8 cellular contexts compared by ENCODE assay signal in the genomic region with DNA sequence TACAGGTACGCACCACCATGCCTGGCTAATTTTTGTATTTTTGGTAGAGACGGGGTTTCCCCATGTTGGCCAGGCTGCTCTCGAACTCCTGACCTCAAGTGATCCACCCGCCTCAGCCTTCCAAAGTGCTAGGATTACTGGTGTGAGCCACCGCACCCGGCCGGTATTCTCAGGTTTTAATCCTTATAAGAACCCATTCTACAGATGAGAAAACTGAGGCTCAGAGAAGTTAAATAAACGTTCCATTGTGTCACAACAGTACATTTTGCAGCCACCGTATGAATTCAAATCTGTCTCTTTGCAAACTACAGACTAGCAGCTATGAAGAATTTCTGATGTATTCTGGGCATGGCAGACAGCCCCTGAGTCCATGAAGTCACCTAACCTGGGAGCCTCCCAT.
DNase-seq lines count a peak whose midpoint lies in the region; ATAC-seq, FAIRE-seq and TF ChIP-seq lines count a peak whose summit lies in the region.
"Not testable (repeated sequence)": the region's sequence is repeated elsewhere in the genome, so short reads cannot be mapped to it uniquely, and the experiment has no call there.

No MANE protein-coding gene starts in this region.

- H3K9me1 ChIP-seq in K562 (ENCODE audit: control insufficient read depth, insufficient read depth, low read length), result not testable (repeated sequence)

- 83% methylated on average over 9 of the region's 9 CpGs for WGBS in A549 (ENCODE audit: missing lambda C conversion rate)
- 27% methylated on average over 9 of the region's 9 CpGs for WGBS in K562 (ENCODE audit: insufficient coverage, low coverage, missing lambda C conversion rate)
- WGBS in esophagus squamous epithelium, 2 donors, result 78 to 81% methylated on average over 8 to 9 of the region's 9 CpGs
- 66% methylated on average over 9 of the region's 9 CpGs for WGBS in HepG2 (ENCODE audit: low lambda C conversion rate)
- no CpG with 5 or more reads among the region's 9 CpGs for WGBS in trophoblast cell (ENCODE audit: extremely low coverage, insufficient coverage, insufficient read length)

- not testable (repeated sequence) for H3K4me2 ChIP-seq in A549; K562 (ENCODE audit: insufficient read depth, low read length); HepG2 (ENCODE audit: low read depth, low read length); trophoblast cell (ENCODE audit: low read length)
- H3K4me2 ChIP-seq in BLaER1 treated with 17β-estradiol and CSF1 and Interleukin-3, amounts not matched to agents 10 nM and 100 nM, result peak overlapping the region in 10 of 11 experiments; percentile 51 to 90 (median 82); a peak in 18 of 22 replicates

- H2AFZ ChIP-seq in K562 (ENCODE audit: low read depth, low read length); HepG2 (ENCODE audit: low read length); trophoblast cell (ENCODE audit: insufficient read depth, low read length, poor library complexity): not testable (repeated sequence)

- peak overlapping the region; percentile 42 for H2AK5ac ChIP-seq in trophoblast cell (ENCODE audit: low read length)

- not testable (repeated sequence) for H3K27ac ChIP-seq in A549; BLaER1 treated with 17β-estradiol and CSF1 and Interleukin-3, amounts not matched to agents 10 nM and 100 nM; K562 (ENCODE audit: extremely low read depth, low read depth, low read length); HepG2 (ENCODE audit: extremely low read length, insufficient read depth, low read length); trophoblast cell (ENCODE audit: low read depth, low read length); upper lobe of right lung
- peak overlapping the region; percentile 68; the same call in 1 of the 2 replicates for H3K27ac ChIP-seq in VCaP
- H3K27ac ChIP-seq in esophagus squamous epithelium, result peak overlapping the region; percentile 73 to 89 (median 82)

- H4K8ac ChIP-seq in trophoblast cell (ENCODE audit: low read depth, low read length), result not testable (repeated sequence)

- not testable (repeated sequence) for TF ChIP-seq RAD21 in A549 (conservative IDR thresholded peaks at IDR 0.05 in 1 of 2, IDR thresholded peaks at IDR 0.05 in 1 of 2); K562 (CRISPR knock-in tag; conservative IDR thresholded peaks at IDR 0.05 in 1 of 2, IDR thresholded peaks at IDR 0.05 in 1 of 2); HepG2 (CRISPR knock-in tag; IDR thresholded peaks at IDR 0.05)

- intact Hi-C loops in K562 (cut with micrococcal nuclease); esophagus squamous epithelium (cut with DNase I); HepG2 (cut with micrococcal nuclease; ENCODE audit: unreplicated experiment); upper lobe of right lung (cut with DNase I): not testable (repeated sequence)

- H3K9me3 ChIP-seq in A549; BLaER1 treated with 17β-estradiol and CSF1 and Interleukin-3, amounts not matched to agents 10 nM and 100 nM (replicated peaks in 1 of 11); K562 (replicated peaks; ENCODE audit: control insufficient read depth, insufficient read depth, low read depth, low read length); esophagus squamous epithelium; HepG2 (ENCODE audit: low read length); trophoblast cell (ENCODE audit: insufficient read depth, low read depth, low read length); upper lobe of right lung: not testable (repeated sequence)

- TF ChIP-seq POLR2A in A549 (IDR thresholded peaks at IDR 0.05; ENCODE audit: low read length); K562 (conservative IDR thresholded peaks at IDR 0.05); esophagus squamous epithelium (IDR thresholded peaks at IDR 0.05); HepG2 (IDR thresholded peaks at IDR 0.05; ENCODE audit: insufficient read depth in 1 of 2, low read depth in 2 of 2, low read length in 2 of 2): not testable (repeated sequence)

- not testable (repeated sequence) for H2BK5ac ChIP-seq in trophoblast cell (ENCODE audit: low read depth, low read length, poor library complexity)

- H4K12ac ChIP-seq in trophoblast cell (ENCODE audit: low read depth, low read length), result not testable (repeated sequence)

- CTCF ChIA-PET in A549 (lab: Yijun Ruan, JAX), result interaction anchor here (0.8 to 12.6 kb wide), 9 partner anchors 8 to 214 kb away, joined by 3 to 149 read pairs (median 3); a partner anchor contains a TSS
- CTCF ChIA-PET in K562 (lab: Yijun Ruan, JAX; ENCODE audit: low intra/inter-chr PET ratio); HepG2 (lab: Yijun Ruan, JAX; ENCODE audit: low intra/inter-chr PET ratio, low total read pairs): not testable (repeated sequence)

- DNase-seq in A549 (ENCODE audit: low read depth in 1 of 2, low spot score in 1 of 2); K562 (ENCODE audit: extremely low read depth in 1 of 4, low spot score in 3 of 4); esophagus squamous epithelium (lab: John Stamatoyannopoulos, UW); HepG2 (ENCODE audit: low spot score); trophoblast cell: not testable (repeated sequence)
- peak; percentile 16 for DNase-seq in upper lobe of right lung

- H3K79me1 ChIP-seq in trophoblast cell (ENCODE audit: low read length), result peaks cover 24% of the 10 kb centered on the region

- H2BK120ac ChIP-seq in trophoblast cell (ENCODE audit: insufficient read depth, low read length, poor library complexity), result peak overlapping the region; percentile 21

- H3K18ac ChIP-seq in trophoblast cell (ENCODE audit: low read length), result not testable (repeated sequence)

- not testable (repeated sequence) for TF ChIP-seq EP300 in A549 (IDR thresholded peaks at IDR 0.05); K562 (IDR thresholded peaks at IDR 0.05; ENCODE audit: low read length); HepG2 (IDR thresholded peaks at IDR 0.05; ENCODE audit: low read depth in 2 of 2, low read length in 2 of 2); HepG2 (CRISPR knock-in tag; IDR thresholded peaks at IDR 0.05; ENCODE audit: borderline replicate concordance)

- not testable (repeated sequence) for ATAC-seq in A549, K562, HepG2, upper lobe of right lung

- H4K91ac ChIP-seq in trophoblast cell (ENCODE audit: low read depth, low read length), result peak overlapping the region; percentile 65

- peak overlapping the region; percentile 63 for H2BK12ac ChIP-seq in trophoblast cell (ENCODE audit: low read length)

- not testable (repeated sequence) for H3K4ac ChIP-seq in trophoblast cell (ENCODE audit: low read depth, low read length)

- FAIRE-seq in A549 (lab: Jason Lieb, UNC); K562 (lab: Jason Lieb, UNC); HepG2 (lab: Jason Lieb, UNC): not testable (repeated sequence)

- not testable (repeated sequence) for TF ChIP-seq CTCF in A549 (IDR thresholded peaks at IDR 0.05); VCaP (conservative IDR thresholded peaks at IDR 0.05); K562 (IDR thresholded peaks at IDR 0.05 in 2 of 3, conservative IDR thresholded peaks at IDR 0.05 in 1 of 3; ENCODE audit: insufficient read depth in 2 of 3, low read depth in 1 of 3, low read length in 3 of 3); esophagus squamous epithelium (IDR thresholded peaks at IDR 0.05); HepG2 (CRISPR knock-in tag; IDR thresholded peaks at IDR 0.05); upper lobe of right lung (IDR thresholded peaks at IDR 0.05)

- not testable (repeated sequence) for H3K4me3 ChIP-seq in A549; BLaER1 treated with 17β-estradiol and CSF1 and Interleukin-3, amounts not matched to agents 10 nM and 100 nM; K562; esophagus squamous epithelium; HepG2 (replicated peaks in 1 of 3; ENCODE audit: insufficient read depth in 1 of 3, low read depth in 2 of 3, low read length in 3 of 3); trophoblast cell (ENCODE audit: low read depth, low read length); upper lobe of right lung

- not testable (repeated sequence) for H3K23ac ChIP-seq in trophoblast cell (ENCODE audit: low read length)

- not testable (repeated sequence) for H3K9ac ChIP-seq in BLaER1 treated with 17β-estradiol and CSF1 and Interleukin-3, amounts not matched to agents 10 nM and 100 nM; K562 (ENCODE audit: insufficient read depth in 1 of 2, low read depth in 2 of 2, low read length in 2 of 2); HepG2 (ENCODE audit: insufficient read depth, low read depth, low read length); trophoblast cell (ENCODE audit: low read length)

- H4K20me1 ChIP-seq in BLaER1 treated with 17β-estradiol and CSF1 and Interleukin-3, amounts not matched to agents 10 nM and 100 nM; K562 (replicated peaks; ENCODE audit: control insufficient read depth, insufficient read depth, low read length); HepG2 (ENCODE audit: insufficient read depth, low read length): not testable (repeated sequence)

- H3K14ac ChIP-seq in trophoblast cell (ENCODE audit: low read length), result not testable (repeated sequence)

- not testable (repeated sequence) for H3K27me3 ChIP-seq in BLaER1 treated with 17β-estradiol and CSF1 and Interleukin-3, amounts not matched to agents 10 nM and 100 nM; esophagus squamous epithelium; HepG2 (ENCODE audit: control insufficient read depth in 1 of 2, insufficient read depth in 2 of 2, low read length in 2 of 2); trophoblast cell (ENCODE audit: insufficient read depth, low read length); upper lobe of right lung
- H3K27me3 ChIP-seq in K562 (ENCODE audit: control insufficient read depth in 2 of 2, insufficient read depth in 2 of 2, low read length in 2 of 2), result peaks cover 3 to 22% of the 10 kb centered on the region in 2 experiments; a peak in 3 of 5 replicates

- H3K36me3 ChIP-seq in BLaER1 treated with 17β-estradiol and CSF1 and Interleukin-3, amounts not matched to agents 10 nM and 100 nM; K562 (ENCODE audit: control insufficient read depth, insufficient read depth, low read length); esophagus squamous epithelium; HepG2 (replicated peaks in 1 of 2; ENCODE audit: control insufficient read depth in 1 of 2, insufficient read depth in 2 of 2, low read length in 2 of 2); trophoblast cell (ENCODE audit: control insufficient read depth in 1 of 2, insufficient read depth in 2 of 2, low read length in 2 of 2); upper lobe of right lung: not testable (repeated sequence)

- not testable (repeated sequence) for BruUV-seq in K562 (replicated peaks; lab: Mats Ljungman, UMichigan); HepG2 (replicated peaks; lab: Mats Ljungman, UMichigan)

- H3K79me2 ChIP-seq in K562 (ENCODE audit: control insufficient read depth, insufficient read depth, low read length); HepG2 (ENCODE audit: insufficient read depth, low read length); trophoblast cell (ENCODE audit: control insufficient read depth, insufficient read depth, low read length, poor library complexity): not testable (repeated sequence)

- POLR2A ChIA-PET in A549 (lab: Yijun Ruan, JAX); K562 (lab: Yijun Ruan, JAX); HepG2 (lab: Yijun Ruan, JAX): not testable (repeated sequence)

- peaks cover 32% of the 10 kb centered on the region for H3K4me1 ChIP-seq in A549
- H3K4me1 ChIP-seq in BLaER1 treated with 17β-estradiol and CSF1 and Interleukin-3, amounts not matched to agents 10 nM and 100 nM, result peaks cover 20 to 37% (median 24%) of the 10 kb centered on the region in 10 experiments
- H3K4me1 ChIP-seq in K562 (replicated peaks in 1 of 2; ENCODE audit: control insufficient read depth in 2 of 2, insufficient read depth in 2 of 2, low read length in 2 of 2); upper lobe of right lung: not testable (repeated sequence)
- peaks cover 32 to 90% (median 36%) of the 10 kb centered on the region in 3 donors for H3K4me1 ChIP-seq in esophagus squamous epithelium
- H3K4me1 ChIP-seq in HepG2 (ENCODE audit: insufficient read depth, low read length), result peaks cover 96% of the 10 kb centered on the region
- peaks cover 21 to 24% of the 10 kb centered on the region in 2 experiments for H3K4me1 ChIP-seq in trophoblast cell (ENCODE audit: control insufficient read depth in 1 of 2, insufficient read depth in 2 of 2, low read length in 2 of 2)

- in situ Hi-C loops in K562 (cut with MboI); HepG2 (cut with HindIII; ENCODE audit: extremely low pct_ligation_motif_present, low pct_unique_long_range_greater_than_20kb): not testable (repeated sequence)
